ENCODE assay signal across 20 cellular contexts in the genomic region with DNA sequence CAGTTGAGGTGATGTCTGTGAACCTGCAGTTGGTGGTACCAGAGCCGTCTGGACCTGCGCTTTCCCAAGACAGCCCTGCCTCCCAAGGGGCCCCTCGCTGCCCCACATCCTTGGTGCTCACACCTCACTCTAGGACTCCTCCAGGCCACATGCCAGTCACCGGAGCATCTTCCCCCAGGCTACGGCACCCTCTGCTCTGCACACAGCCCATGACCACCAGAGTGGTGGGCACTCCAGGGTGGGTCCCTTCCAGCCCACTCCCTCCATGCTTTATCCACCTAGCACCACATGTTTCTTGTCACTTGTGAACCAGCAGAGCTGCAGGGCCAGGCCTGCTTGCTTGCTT.
"Had no signal": no experiment of that assay in that cellular context is flagged by ENCODE, and none has a peak within 500 bp of the region (broad histone marks: within the 10 kb centered on the region; RNA-seq: fewer than 3 reads in every experiment).

No MANE protein-coding gene starts in this region.

- H3K27me3 Mint-ChIP-seq: activated CD4-positive, alpha-beta T cell treated with anti-CD3 and anti-CD28 coated beads, Interleukin-2, amount 10 ng/mL, durations not matched to agents 7 days and 5 days; T-cell; type B pancreatic cell had no signal

- FAIRE-seq: colon, frontal cortex, small intestine had no signal

- H3K36me3 Mint-ChIP-seq: activated naive CD4-positive, alpha-beta T cell treated with anti-CD3 and anti-CD28 coated beads, Interleukin-2, amount 50 U/mL, for 72 hours had no signal

- ATAC-seq: activated naive CD4-positive, alpha-beta T cell treated with anti-CD3 and anti-CD28 coated beads, Interleukin-2, amount 50 U/mL, for 72 hours; left lung; T-cell had no signal

- H3K9me3 ChIP-seq: left lung, right lobe of liver, testis had no signal

- H3K79me2 ChIP-seq: parathyroid adenoma had no signal

- H3K4me3 ChIP-seq: cardiac muscle cell, left lung, right lobe of liver, testis had no signal

- H2AFZ ChIP-seq: parathyroid adenoma had no signal

- DNase-seq: activated CD4-positive, alpha-beta T cell treated with anti-CD3 and anti-CD28 coated beads, Interleukin-2, amount 10 ng/mL, durations not matched to agents 7 days and 5 days; activated CD4-positive, CD25-positive, alpha-beta regulatory T cell; activated gamma-delta T cell treated with Interleukin-2 at 50 U/mL for 16 hours; amniotic stem cell; erythroblast; left lung; mammary epithelial cell; right lobe of liver; small intestine; stimulated activated CD4-positive, alpha-beta T cell treated with anti-CD3 and anti-CD28 coated beads, Interleukin-15, amount 100 ng/mL, for 24 hours; stimulated activated CD4-positive, alpha-beta T cell treated with anti-CD3 and anti-CD28 coated beads, Interleukin-2, amount 100 ng/mL, for 48 hours; T-cell; T-helper 9 cell; testis had no signal

- H3K27ac ChIP-seq: cardiac muscle cell, left lung, parathyroid adenoma, right lobe of liver, testis had no signal

- H3K4me3 Mint-ChIP-seq: activated CD4-positive, alpha-beta T cell treated with anti-CD3 and anti-CD28 coated beads, Interleukin-2, amount 10 ng/mL, durations not matched to agents 7 days and 5 days; T-cell; type B pancreatic cell had no signal

- H3K4me1 ChIP-seq: left lung, parathyroid adenoma, right lobe of liver, testis had no signal

- H3K27me3 ChIP-seq: cardiac muscle cell, left lung, right lobe of liver, testis had no signal

- H3K4me1 Mint-ChIP-seq: activated CD4-positive, alpha-beta T cell treated with anti-CD3 and anti-CD28 coated beads, Interleukin-2, amount 10 ng/mL, durations not matched to agents 7 days and 5 days; T-cell had no signal

- H3K27ac Mint-ChIP-seq: activated CD4-positive, alpha-beta T cell treated with anti-CD3 and anti-CD28 coated beads, Interleukin-2, amount 10 ng/mL, durations not matched to agents 7 days and 5 days; activated naive CD4-positive, alpha-beta T cell treated with anti-CD3 and anti-CD28 coated beads, Interleukin-2, amount 50 U/mL, for 72 hours; T-cell; type B pancreatic cell had no signal

- H3K9me3 Mint-ChIP-seq: activated CD4-positive, alpha-beta T cell treated with anti-CD3 and anti-CD28 coated beads, Interleukin-2, amount 10 ng/mL, durations not matched to agents 7 days and 5 days; activated naive CD4-positive, alpha-beta T cell treated with anti-CD3 and anti-CD28 coated beads, Interleukin-2, amount 50 U/mL, for 72 hours; T-cell; type B pancreatic cell had no signal

- H3K9ac ChIP-seq: parathyroid adenoma had no signal
